ENCODE assay signal across 9 cellular contexts in genomic region chr18:8272254-8272653, GRCh38.
"Had no signal": no experiment of that assay in that cellular context is flagged by ENCODE, and none has a peak within 500 bp of the region (broad histone marks: within the 10 kb centered on the region; RNA-seq: fewer than 3 reads in every experiment).

No MANE protein-coding gene starts in this region.

- H3K4me1 Mint-ChIP-seq: IgD-negative memory B cell had no signal

- H3K36me3 ChIP-seq: HAP-1 had no signal

- DNase-seq: GM23248, GOT3, H7, HFFc6, KBM-7 had no signal

- H3K9ac ChIP-seq: GM23248 had no signal

- H3K4me1 ChIP-seq: HAP-1 had no signal

- FAIRE-seq: HTR-8/SVneo had no signal

- H3K4me3 Mint-ChIP-seq: HFFc6, IgD-negative memory B cell had no signal

- H3K36me3 Mint-ChIP-seq: IgD-negative memory B cell had no signal

- H3K27me3 Mint-ChIP-seq: IgD-negative memory B cell had no signal

- H2AFZ ChIP-seq: GM23248 had no signal

- H3K9me3 Mint-ChIP-seq: HFFc6 had no signal

- H3K9me3 ChIP-seq: HAP-1 had no signal

- H3K27ac ChIP-seq: GM23248 had no signal

- H3K4me3 ChIP-seq: GM23248, HAP-1 had no signal

- ATAC-seq: HCT116 had no signal
